In the genomic region with DNA sequence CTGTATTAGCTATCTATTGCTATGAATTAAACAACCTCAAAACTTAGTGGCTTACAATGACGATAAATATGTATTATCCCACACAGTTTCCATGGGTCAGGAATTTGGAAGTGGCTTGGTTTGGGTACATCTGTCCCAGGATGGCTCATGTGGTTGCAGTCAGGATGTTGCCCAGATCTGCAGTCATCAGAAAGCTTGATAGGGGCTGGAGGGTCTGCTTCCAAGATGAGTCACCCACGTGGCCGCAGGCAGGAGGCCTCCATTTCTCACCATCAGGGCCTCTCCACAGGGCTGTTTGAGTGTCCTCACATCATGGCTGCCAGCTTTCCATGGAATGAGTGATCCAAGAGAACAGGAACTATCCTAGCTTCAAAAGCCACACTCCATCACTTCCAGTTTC, we compare ENCODE assay signal across 16 cellular contexts. TPM values are rescaled to one million over a fixed set of nuclear protein-coding genes. Genes with fewer than 3 reads are reported as not detected.
"Had no signal": no experiment of that assay in that cellular context is flagged by ENCODE, and none has a peak within 500 bp of the region (broad histone marks: within the 10 kb centered on the region; RNA-seq: fewer than 3 reads in every experiment).

No MANE protein-coding gene starts in this region.

- DNase-seq: activated gamma-delta T cell treated with Interleukin-2 at 50 U/mL for 16 hours; amniotic stem cell; cerebellar nuclear complex; dermis blood vessel endothelial cell; endodermal cell; erythroblast; kidney; left ventricle myocardium inferior; mesendoderm; retina; stimulated activated CD4-positive, alpha-beta T cell treated with anti-CD3 and anti-CD28 coated beads, Interleukin-4, amount 100 ng/mL, for 4 hours; stomach had no signal

- H3K9me3 ChIP-seq: stomach, thoracic aorta had no signal

- H3K27ac Mint-ChIP-seq: endodermal cell had no signal

- H3K4me3 Mint-ChIP-seq: endodermal cell had no signal

- H3K4me3 ChIP-seq: left ventricle myocardium inferior, stomach, thoracic aorta had no signal

- H3K36me3 ChIP-seq: brain microvascular endothelial cell, left ventricle myocardium inferior, stomach, thoracic aorta had no signal

- H3K4me1 ChIP-seq: left ventricle myocardium inferior, parathyroid adenoma, stomach had no signal

- H3K79me2 ChIP-seq: parathyroid adenoma had no signal

- H2AFZ ChIP-seq: parathyroid adenoma had no signal

- H3K27me3 ChIP-seq: brain microvascular endothelial cell, stomach had no signal

- H3K4me1 Mint-ChIP-seq: endodermal cell had no signal

- H3K27ac ChIP-seq: brain microvascular endothelial cell, left ventricle myocardium inferior, parathyroid adenoma, stomach, thoracic aorta had no signal

- H3K9ac ChIP-seq: parathyroid adenoma had no signal

RNA-seq across cellular contexts. Expression of a gene that starts 46.4 kb away (rescaled TPM):
- total RNA-seq: activated CD8-positive, alpha-beta memory T cell treated with anti-CD3 and anti-CD28 coated beads for 36 hours; endodermal cell; kidney; stomach had no signal
